8 cellular contexts compared by ENCODE assay signal in genomic region chr5:113378960-113379541, GRCh38. TPM values are rescaled to one million over a fixed set of nuclear protein-coding genes. Genes with fewer than 3 reads are reported as not detected.
DNase-seq lines count a peak whose midpoint lies in the region; ATAC-seq and TF ChIP-seq lines count a peak whose summit lies in the region.

No MANE protein-coding gene starts in this region.

- ATAC-seq in GM18502 (IDR thresholded peaks at IDR 0.05; ENCODE audit: poor library complexity, unreplicated experiment) (peak; percentile 92), HG03060 (IDR thresholded peaks at IDR 0.05; ENCODE audit: low read depth, unreplicated experiment) (peak; percentile 64)

- H3K27me3 ChIP-seq in A673 (replicated peaks; ENCODE audit: insufficient read depth, low read depth, low read length, poor library complexity) (no peaks in the 10 kb centered on the region), mesenchymal stem cell (ENCODE audit: control insufficient read depth in 1 of 2, insufficient read depth in 1 of 2, low read length in 2 of 2) (no peaks in the 10 kb centered on the region)

- H3K4me2 ChIP-seq in mesenchymal stem cell (ENCODE audit: low read length, poor library complexity, severe bottlenecking), result no peak overlapping the region

- no peaks in the 10 kb centered on the region for H3K79me1 ChIP-seq in mesenchymal stem cell (replicated peaks; ENCODE audit: low read length, poor library complexity, severe bottlenecking)

- no peaks in the 10 kb centered on the region for H3K9me3 ChIP-seq in A673 (ENCODE audit: low read depth, low read length, poor library complexity, severe bottlenecking)
- no peaks in the 10 kb centered on the region for H3K9me3 ChIP-seq in mesenchymal stem cell (ENCODE audit: control insufficient read depth, low read length)

- DNase-seq in A673 (ENCODE audit: low spot score) (peak; percentile 68), NCI-H524 treated with DMSO at 0.1 percent for 48 hours (lab: John Stamatoyannopoulos, UW) (peak; percentile 2), mesenchymal stem cell (peak; percentile 72)
- DNase-seq in activated CD4-positive, alpha-beta T cell treated with anti-CD3 and anti-CD28 coated beads, Interleukin-2, amount 50 U/mL, for 4 hours, result peak; percentile 43
- peak; percentile 14 for DNase-seq in effector CD4-positive, alpha-beta T cell
- DNase-seq in stimulated activated CD8-positive, alpha-beta memory T cell treated with anti-CD3 and anti-CD28 coated beads, Interleukin-7, amount 100 ng/mL, for 1 hour (ENCODE audit: low read depth in 2 of 2), result peak; percentile 4 to 31

- H2AK5ac ChIP-seq in mesenchymal stem cell (ENCODE audit: low read length, severe bottlenecking), result no peak overlapping the region

- H2BK12ac ChIP-seq in mesenchymal stem cell (ENCODE audit: low read length in 2 of 2), result no peak overlapping the region

- 39% methylated on average over 2 of the region's 4 CpGs for WGBS in mesenchymal stem cell

- no peak overlapping the region for H3K23ac ChIP-seq in mesenchymal stem cell (ENCODE audit: low read length in 2 of 2)

- H4K91ac ChIP-seq in mesenchymal stem cell (ENCODE audit: low read length), result no peak overlapping the region

- H2AFZ ChIP-seq in mesenchymal stem cell (ENCODE audit: low read depth, low read length), result no peak overlapping the region

- CTCF ChIA-PET in A673 (lab: Charles Lee), result interaction anchor here (0.6 kb wide), 1 partner anchor 383 kb away, joined by 3 read pairs; no protein-coding TSS in a partner anchor

- H3K14ac ChIP-seq in mesenchymal stem cell (ENCODE audit: low read length in 2 of 2), result no peak overlapping the region

- H2BK120ac ChIP-seq in mesenchymal stem cell (ENCODE audit: low read depth, low read length), result no peak overlapping the region

- H3K27ac ChIP-seq in A673 (ENCODE audit: low read depth, low read length, poor library complexity, severe bottlenecking), result no peak overlapping the region
- no peak overlapping the region for H3K27ac ChIP-seq in mesenchymal stem cell (ENCODE audit: low read length, poor library complexity, severe bottlenecking)

- H3K18ac ChIP-seq in mesenchymal stem cell (ENCODE audit: low read depth in 1 of 2, low read length in 2 of 2), result no peak overlapping the region

- H3K9ac ChIP-seq in mesenchymal stem cell (ENCODE audit: low read length), result peak overlapping the region; percentile 19

- no peaks in the 10 kb centered on the region for H3K36me3 ChIP-seq in A673 (ENCODE audit: insufficient read depth, low read length, poor library complexity, severe bottlenecking)
- H3K36me3 ChIP-seq in mesenchymal stem cell (ENCODE audit: control insufficient read depth in 1 of 2, insufficient read depth in 2 of 2, low read depth in 1 of 2, low read length in 2 of 2), result no peaks in the 10 kb centered on the region

- no peaks in the 10 kb centered on the region for H3K4me1 ChIP-seq in A673 (ENCODE audit: insufficient read depth, low read length, poor library complexity, severe bottlenecking)
- H3K4me1 ChIP-seq in mesenchymal stem cell (ENCODE audit: control insufficient read depth, insufficient read depth, low read depth, low read length), result no peaks in the 10 kb centered on the region

- H4K8ac ChIP-seq in mesenchymal stem cell (ENCODE audit: low read length), result no peak overlapping the region

- H3K4me3 ChIP-seq in A673 (ENCODE audit: low read depth, low read length, poor library complexity, severe bottlenecking) (no peak overlapping the region), mesenchymal stem cell (ENCODE audit: insufficient read depth in 1 of 2, low read depth in 1 of 2, low read length in 2 of 2) (no peak overlapping the region)

- no peak overlapping the region for H2BK5ac ChIP-seq in mesenchymal stem cell (ENCODE audit: low read depth, low read length, poor library complexity, severe bottlenecking)

- intact Hi-C loops in A673 (cut with micrococcal nuclease; ENCODE audit: unreplicated experiment), result loop anchor here (1.0 to 2.0 kb wide), 2 partner anchors 134 to 227 kb away; partner anchors contain the start of gene YTHDC2

- BruUV-seq in A673 (replicated peaks; lab: Mats Ljungman, UMichigan), result no TSS peak

- no peak overlapping the region for H3K4ac ChIP-seq in mesenchymal stem cell (ENCODE audit: low read depth in 1 of 2, low read length in 2 of 2)

- H2BK15ac ChIP-seq in mesenchymal stem cell (ENCODE audit: low read depth, poor library complexity, severe bottlenecking), result no peak overlapping the region

- POLR2A ChIA-PET in A673 (lab: Charles Lee; ENCODE audit: low non-redundant PET), result no interaction called here

- peak; percentile 84 for TF ChIP-seq CTCF in A673 (conservative IDR thresholded peaks at IDR 0.05; ENCODE audit: low read depth, low read length)

RNA-seq across cellular contexts. Expression of gene TSSK1B, which starts 55.7 kb away (rescaled TPM):
- total RNA-seq in A673 (2021), result not detected in 2 replicates
- polyA plus RNA-seq in mesenchymal stem cell (2013, experiment 1 of 2), result not detected
- not detected for polyA plus RNA-seq in mesenchymal stem cell (2013, experiment 2 of 2)

Comparison
In these comparisons a context has a peak if more than half of its experiments do, and no peak if none do; other contexts are left out.
1. DNase-seq: peak in every context shown above with its lines; median percentile 72 in mesenchymal stem cell; 68 in A673; 43 in activated CD4-positive, alpha-beta T cell treated with anti-CD3 and anti-CD28 coated beads, Interleukin-2, amount 50 U/mL, for 4 hours; 18 in stimulated activated CD8-positive, alpha-beta memory T cell treated with anti-CD3 and anti-CD28 coated beads, Interleukin-7, amount 100 ng/mL, for 1 hour; 14 in effector CD4-positive, alpha-beta T cell; 2 in NCI-H524 treated with DMSO at 0.1 percent for 48 hours.